In the genomic region with DNA sequence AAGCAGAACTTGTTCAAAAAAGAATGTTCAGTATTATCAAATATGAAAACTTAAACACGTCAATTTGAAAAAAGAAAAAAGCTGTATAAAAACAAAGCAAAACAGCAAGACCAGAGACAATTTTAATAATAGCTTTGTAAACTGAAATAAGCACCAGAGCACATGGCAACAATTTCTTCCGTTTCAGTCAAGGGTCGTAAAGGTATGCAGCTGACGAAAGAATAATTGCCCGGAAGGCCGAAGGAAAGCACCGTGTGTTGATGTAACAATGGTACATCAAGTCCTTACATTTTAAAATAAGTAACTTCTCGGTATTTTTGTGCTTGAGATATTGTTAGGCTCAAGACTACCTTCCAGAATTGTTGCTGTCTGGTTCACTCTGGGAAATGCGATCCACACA, we compare ENCODE assay signal across 8 cellular contexts. TPM values are rescaled to one million over a fixed set of nuclear protein-coding genes. Genes with fewer than 3 reads are reported as not detected.
DNase-seq lines count a peak whose midpoint lies in the region; ATAC-seq and TF ChIP-seq lines count a peak whose summit lies in the region.
"Had no signal": no experiment of that assay in that cellular context is flagged by ENCODE, and none has a peak within 500 bp of the region (broad histone marks: within the 10 kb centered on the region; RNA-seq: fewer than 3 reads in every experiment).

No MANE protein-coding gene starts in this region.

- no peak overlapping the region for H4K5ac ChIP-seq in mesendoderm (ENCODE audit: low read length)

- H2AK5ac ChIP-seq in mesendoderm (ENCODE audit: low read length): no peak overlapping the region

- H3K36me3 ChIP-seq in mesendoderm (ENCODE audit: control insufficient read depth, insufficient read depth, low read length): no peaks in the 10 kb centered on the region

- DNase-seq in NCI-H69 (lab: John Stamatoyannopoulos, UW) (peak; percentile 62), MCF 10A (ENCODE audit: unreplicated experiment) (peak; percentile 42), mesendoderm (peak; percentile 48), NCI-H1930 (lab: John Stamatoyannopoulos, UW) (no peak), activated gamma-delta T cell (lab: John Stamatoyannopoulos, UW) (no peak)

- BruUV-seq in MCF 10A (replicated peaks; lab: Mats Ljungman, UMichigan): no TSS peak

- H3K18ac ChIP-seq in mesendoderm (ENCODE audit: low read length): no peak overlapping the region

- TF ChIP-seq CTCF in GM12875 (IDR thresholded peaks at IDR 0.05; ENCODE audit: borderline replicate concordance, insufficient read depth, low read depth, low read length): no peak
- no peak for TF ChIP-seq CTCF in MCF 10A (IDR thresholded peaks at IDR 0.05; ENCODE audit: unreplicated experiment)

- H3K27ac ChIP-seq in mesendoderm (ENCODE audit: low read depth, low read length): no peak overlapping the region

- peak overlapping the region; percentile 36 for H3K4ac ChIP-seq in mesendoderm (ENCODE audit: low read depth, low read length)

- peaks cover 6% of the 10 kb centered on the region for H3K36me3 Mint-ChIP-seq in MCF 10A (ENCODE audit: insufficient read depth, unreplicated experiment)

- ATAC-seq in GM19324 (IDR thresholded peaks at IDR 0.05; ENCODE audit: low FRiP score, unreplicated experiment): no peak

- peak overlapping the region; percentile 35 for H3K27ac Mint-ChIP-seq in MCF 10A (ENCODE audit: low read depth, unreplicated experiment)

- peak overlapping the region; percentile 81 for H3K4me3 ChIP-seq in GM12875 (ENCODE audit: low read depth, low read length)
- peak overlapping the region; percentile 78 for H3K4me3 ChIP-seq in mesendoderm (ENCODE audit: low read length)

- peak overlapping the region; percentile 83 for H3K4me2 ChIP-seq in mesendoderm (ENCODE audit: low read length)

- peaks cover 6% of the 10 kb centered on the region for H3K4me1 ChIP-seq in mesendoderm (ENCODE audit: control insufficient read depth, low read depth, low read length)

- peak overlapping the region; percentile 46 for H3K9ac ChIP-seq in mesendoderm (ENCODE audit: low read length)

- H3K27me3 ChIP-seq in mesendoderm (ENCODE audit: insufficient read depth, low read length, poor library complexity): no peaks in the 10 kb centered on the region

- peak overlapping the region; percentile 97 for H3K4me3 Mint-ChIP-seq in MCF 10A (ENCODE audit: unreplicated experiment)

- peaks cover 6% of the 10 kb centered on the region for H3K4me1 Mint-ChIP-seq in MCF 10A (ENCODE audit: insufficient read depth, unreplicated experiment)

- peak overlapping the region; percentile 59 for H3K56ac ChIP-seq in mesendoderm (ENCODE audit: low read length)

- no peak overlapping the region for H2BK5ac ChIP-seq in mesendoderm (ENCODE audit: low read length)

- CTCF ChIA-PET in MCF 10A (lab: Yijun Ruan, JAX): interaction anchor here (0.7 to 1.5 kb wide), 4 partner anchors 19 to 1779 kb away, joined by 3 to 6 read pairs (median 3); no protein-coding TSS in a partner anchor

- H3K79me1 ChIP-seq in mesendoderm (ENCODE audit: low read length): peaks cover 2% of the 10 kb centered on the region

- intact Hi-C loops in MCF 10A (cut with micrococcal nuclease): loop anchor here (5.0 kb wide), 1 partner anchor 576 kb away; no protein-coding TSS in a partner anchor

- H3K23ac ChIP-seq in mesendoderm (ENCODE audit: low read length): peak overlapping the region; percentile 3

- no peak overlapping the region for H2BK120ac ChIP-seq in mesendoderm (ENCODE audit: low read depth, low read length)

- H3K27me3 Mint-ChIP-seq in MCF 10A (ENCODE audit: insufficient read depth, unreplicated experiment): no peaks in the 10 kb centered on the region

- no CpG with 5 or more reads among the region's 9 CpGs for WGBS in mesendoderm (ENCODE audit: extremely low coverage, insufficient coverage, low lambda C conversion rate)

- H2BK15ac ChIP-seq in mesendoderm (replicated peaks; ENCODE audit: low read depth): no peak overlapping the region

- no peak overlapping the region for H4K8ac ChIP-seq in mesendoderm (ENCODE audit: low read depth, low read length)

- H3K79me2 ChIP-seq in mesendoderm (ENCODE audit: control insufficient read depth, insufficient read depth, low read length): peaks cover 44% of the 10 kb centered on the region

- H3K9me3 Mint-ChIP-seq in MCF 10A (ENCODE audit: unreplicated experiment): no peaks in the 10 kb centered on the region

- POLR2A ChIA-PET in MCF 10A (lab: Yijun Ruan, JAX): interaction anchor here (0.7 to 2.3 kb wide), 13 partner anchors 9 to 1977 kb away, joined by 3 to 7 read pairs (median 4); a partner anchor contains a TSS

RNA-seq across cellular contexts. Expression of a gene that starts 1.7 kb away (rescaled TPM):
- total RNA-seq in MCF 10A (2022): 53.4 and 58.2 TPM in 2 replicates
- polyA plus RNA-seq in mesendoderm (2013, experiment 1 of 2): 75.1 TPM
- polyA plus RNA-seq in mesendoderm (2013, experiment 2 of 2): 71.0 TPM

RNA-seq across cellular contexts. Expression of a gene that starts 2.0 kb away (rescaled TPM):
- 11.3 and 13.2 TPM in 2 replicates for total RNA-seq in MCF 10A (2022)
- 5.2 TPM for polyA plus RNA-seq in mesendoderm (2013, experiment 1 of 2)
- 5.4 TPM for polyA plus RNA-seq in mesendoderm (2013, experiment 2 of 2)

RNA-seq across cellular contexts. Expression of a gene that starts 45.6 kb away (rescaled TPM):
- not detected in 2 replicates for total RNA-seq in MCF 10A (2022)
- not detected for polyA plus RNA-seq in mesendoderm (2013, experiment 1 of 2)
- polyA plus RNA-seq in mesendoderm (2013, experiment 2 of 2): not detected
- total RNA-seq: activated CD8-positive, alpha-beta memory T cell treated with anti-CD3 and anti-CD28 coated beads for 36 hours had no signal

Comparison
In these comparisons a context has a peak if more than half of its experiments do, and no peak if none do; other contexts are left out.
1. DNase-seq: peak in NCI-H69 (single experiment), MCF 10A (single experiment) and mesendoderm (single experiment); none in NCI-H1930 (0 of 2) and activated gamma-delta T cell (single experiment).